In genomic region chr15:25176991-25177954, GRCh38 we compare ENCODE assay signal across 16 cellular contexts.
DNase-seq lines count a peak whose midpoint lies in the region; ATAC-seq, FAIRE-seq and TF ChIP-seq lines count a peak whose summit lies in the region.
"Had no signal": no experiment of that assay in that cellular context is flagged by ENCODE, and none has a peak within 500 bp of the region (broad histone marks: within the 10 kb centered on the region; RNA-seq: fewer than 3 reads in every experiment).

No MANE protein-coding gene starts in this region.

- peaks cover 8% of the 10 kb centered on the region for H3K9me3 Mint-ChIP-seq in activated CD8-positive, alpha-beta memory T cell treated with anti-CD3 and anti-CD28 coated beads, Interleukin-2, amount 10 ng/mL, durations not matched to agents 7 days and 5 days (ENCODE audit: low read depth)

- no peak overlapping the region for H3K27ac Mint-ChIP-seq in activated CD8-positive, alpha-beta memory T cell treated with anti-CD3 and anti-CD28 coated beads, Interleukin-2, amount 10 ng/mL, durations not matched to agents 7 days and 5 days
- H3K27ac Mint-ChIP-seq: activated naive CD8-positive, alpha-beta T cell; T-cell had no signal

- H3K27me3 ChIP-seq in right atrium auricular region: no peaks in the 10 kb centered on the region
- H3K27me3 ChIP-seq: BLaER1 treated with 17β-estradiol and CSF1 and Interleukin-3, amounts not matched to agents 10 nM and 100 nM had no signal

- peaks cover 0 to 28% of the 10 kb centered on the region in 2 donors for H3K9me3 ChIP-seq in right atrium auricular region

- no peak overlapping the region for H3K4me3 Mint-ChIP-seq in activated CD8-positive, alpha-beta memory T cell treated with anti-CD3 and anti-CD28 coated beads, Interleukin-2, amount 10 ng/mL, durations not matched to agents 7 days and 5 days
- H3K4me3 Mint-ChIP-seq: activated naive CD8-positive, alpha-beta T cell; T-cell had no signal

- no peak for ATAC-seq in activated CD8-positive, alpha-beta memory T cell treated with anti-CD3 and anti-CD28 coated beads, Interleukin-2, amount 10 ng/mL, durations not matched to agents 7 days and 5 days
- ATAC-seq in HG03196 (IDR thresholded peaks at IDR 0.05; ENCODE audit: unreplicated experiment): no peak
- no peak for ATAC-seq in HG03097 (IDR thresholded peaks at IDR 0.05; ENCODE audit: low FRiP score, unreplicated experiment)
- ATAC-seq: HCT116, mucosa of descending colon, T-cell had no signal

- H3K4me1 Mint-ChIP-seq in activated CD8-positive, alpha-beta memory T cell treated with anti-CD3 and anti-CD28 coated beads, Interleukin-2, amount 10 ng/mL, durations not matched to agents 7 days and 5 days: no peaks in the 10 kb centered on the region
- H3K4me1 Mint-ChIP-seq: T-cell had no signal

- H3K27me3 Mint-ChIP-seq in activated CD8-positive, alpha-beta memory T cell treated with anti-CD3 and anti-CD28 coated beads, Interleukin-2, amount 10 ng/mL, durations not matched to agents 7 days and 5 days: no peaks in the 10 kb centered on the region
- H3K27me3 Mint-ChIP-seq: activated naive CD8-positive, alpha-beta T cell; T-cell had no signal

- TF ChIP-seq CTCF in right atrium auricular region (IDR thresholded peaks at IDR 0.05): no peak

- H3K36me3 Mint-ChIP-seq in activated CD8-positive, alpha-beta memory T cell treated with anti-CD3 and anti-CD28 coated beads, Interleukin-2, amount 10 ng/mL, durations not matched to agents 7 days and 5 days: no peaks in the 10 kb centered on the region
- H3K36me3 Mint-ChIP-seq: T-cell had no signal

- intact Hi-C loops in posterior vena cava (cut with DNase I): no loop called here

- TF ChIP-seq POLR2A in GM12891 (IDR thresholded peaks at IDR 0.05; ENCODE audit: low read depth, low read length): no peak

- CTCF ChIA-PET in activated CD8-positive, alpha-beta memory T cell treated with anti-CD3 and anti-CD28 coated beads, Interleukin-2, amount 10 ng/mL, durations not matched to agents 7 days and 5 days (lab: Charles Lee): no interaction called here

- H3K27ac ChIP-seq in right atrium auricular region: no peak overlapping the region
- H3K27ac ChIP-seq: BLaER1 treated with 17β-estradiol and CSF1 and Interleukin-3, amounts not matched to agents 10 nM and 100 nM had no signal

- DNase-seq in GM12891 (ENCODE audit: insufficient read length, low spot score) (peak; percentile 11), right atrium auricular region (ENCODE audit: low spot score) (peak; percentile 38), posterior vena cava (ENCODE audit: low spot score) (peak; percentile 70), NCI-H1417 (lab: John Stamatoyannopoulos, UW) (no peak), NOMO-1 (lab: John Stamatoyannopoulos, UW; ENCODE audit: unreplicated experiment in 2 of 2) (no peak)
- DNase-seq in activated CD8-positive, alpha-beta memory T cell treated with anti-CD3 and anti-CD28 coated beads, Interleukin-2, amount 10 ng/mL, durations not matched to agents 7 days and 5 days: peak; percentile 26
- DNase-seq: activated CD4-positive, alpha-beta T cell treated with anti-CD3 and anti-CD28 coated beads for 4 hours; NCI-H2171; OCI-M1 had no signal

- H3K4me1 ChIP-seq in right atrium auricular region: no peaks in the 10 kb centered on the region
- H3K4me1 ChIP-seq: BLaER1 treated with 17β-estradiol and CSF1 and Interleukin-3, amounts not matched to agents 10 nM and 100 nM had no signal

- no peak for FAIRE-seq in GM12891 (lab: Jason Lieb, UNC)

- no peak overlapping the region for H3K4me3 ChIP-seq in right atrium auricular region
- H3K4me3 ChIP-seq: BLaER1 treated with 17β-estradiol and CSF1 and Interleukin-3, amounts not matched to agents 10 nM and 100 nM; mucosa of descending colon had no signal

- H3K36me3 ChIP-seq in right atrium auricular region: no peaks in the 10 kb centered on the region
- H3K36me3 ChIP-seq: BLaER1 treated with 17β-estradiol and CSF1 and Interleukin-3, amounts not matched to agents 10 nM and 100 nM had no signal

TF ChIP-seq in GM12891, 5 proteins besides CTCF, POLR2A, EP300 and RAD21:
- no peak for TF ChIP-seq POLR2AphosphoS5 (IDR thresholded peaks at IDR 0.05; ENCODE audit: low read depth, low read length)
- no peak for TF ChIP-seq PAX5 (IDR thresholded peaks at IDR 0.05; ENCODE audit: insufficient read depth, low read length, severe bottlenecking)
- TF ChIP-seq SPI1 (IDR thresholded peaks at IDR 0.05; ENCODE audit: low read depth, low read length): no peak
- TF ChIP-seq POU2F2 (IDR thresholded peaks at IDR 0.05; ENCODE audit: low read depth, low read length): no peak
- TF ChIP-seq TAF1 (IDR thresholded peaks at IDR 0.05; ENCODE audit: low read depth, low read length): no peak

Comparison
In these comparisons a context has a peak if more than half of its experiments do, and no peak if none do; other contexts are left out.
1. DNase-seq: peak in GM12891 (single experiment), activated CD8-positive, alpha-beta memory T cell treated with anti-CD3 and anti-CD28 coated beads, Interleukin-2, amount 10 ng/mL, durations not matched to agents 7 days and 5 days (single experiment), right atrium auricular region (single experiment) and posterior vena cava (single experiment); none in NCI-H1417 (0 of 3) and NOMO-1 (0 of 2).